8 cellular contexts compared by ENCODE assay signal in genomic region chrX:154712781-154713391, GRCh38. TPM values are rescaled to one million over a fixed set of nuclear protein-coding genes. Genes with fewer than 3 reads are reported as not detected.
A peak's percentile ranks its signal among the peaks of the same experiment; 100 is the strongest.
DNase-seq lines count a peak whose midpoint lies in the region; ATAC-seq and TF ChIP-seq lines count a peak whose summit lies in the region.

No MANE protein-coding gene starts in this region.

- CTCF ChIA-PET in CD8-positive, alpha-beta memory T cell (lab: Charles Lee) = interaction anchor here (0.6 to 1.5 kb wide), 4 partner anchors 16 to 38 kb away, joined by 3 to 8 read pairs (median 4); partner anchors contain the start of gene GAB3

- peak; percentile 91 for ATAC-seq in GM19351 (IDR thresholded peaks at IDR 0.05; ENCODE audit: unreplicated experiment)
- ATAC-seq in HG03175 (IDR thresholded peaks at IDR 0.05; ENCODE audit: unreplicated experiment) = peak; percentile 92
- ATAC-seq in body of pancreas = no peak

- POLR2A ChIA-PET in CD8-positive, alpha-beta memory T cell (lab: Charles Lee) = interaction anchor here (1.0 to 1.1 kb wide), 2 partner anchors 35 to 50 kb away, joined by 3 to 5 read pairs; partner anchors contain the start of gene DKC1

- no peak overlapping the region for H3K9ac ChIP-seq in smooth muscle cell (ENCODE audit: low read depth)

- H3K27ac ChIP-seq in CD8-positive, alpha-beta memory T cell (ENCODE audit: low read depth, low read length) = no peak overlapping the region
- H3K27ac ChIP-seq in smooth muscle cell (ENCODE audit: low read depth) (peak overlapping the region; percentile 7), body of pancreas (no peak overlapping the region)

- H3K9me3 ChIP-seq in CD8-positive, alpha-beta memory T cell (ENCODE audit: low read length) = no peaks in the 10 kb centered on the region
- no peaks in the 10 kb centered on the region for H3K9me3 ChIP-seq in smooth muscle cell (replicated peaks; ENCODE audit: low read depth)
- no peaks in the 10 kb centered on the region for H3K9me3 ChIP-seq in body of pancreas

- peak overlapping the region; percentile 11 to 78 (median 63) for H3K4me3 Mint-ChIP-seq in CD8-positive, alpha-beta memory T cell

- no peaks in the 10 kb centered on the region for H3K9me3 Mint-ChIP-seq in CD8-positive, alpha-beta memory T cell

- H3K36me3 Mint-ChIP-seq in CD8-positive, alpha-beta memory T cell = peaks cover 0 to 49% (median 9%) of the 10 kb centered on the region in 3 donors

- no peak overlapping the region for H3K4me3 ChIP-seq in CD8-positive, alpha-beta memory T cell (ENCODE audit: low read length)
- no peak overlapping the region for H3K4me3 ChIP-seq in smooth muscle cell
- H3K4me3 ChIP-seq in body of pancreas = no peak overlapping the region

- 70% methylated on average over 4 of the region's 4 CpGs for WGBS in smooth muscle cell (ENCODE audit: low lambda C conversion rate)
- 62 to 83% methylated on average over 2 to 3 of the region's 4 CpGs for WGBS in body of pancreas, 2 donors

- peak overlapping the region; percentile 59 to 95 (median 92) for H3K27ac Mint-ChIP-seq in CD8-positive, alpha-beta memory T cell

- TF ChIP-seq CTCF in smooth muscle cell (IDR thresholded peaks at IDR 0.05; ENCODE audit: borderline replicate concordance, insufficient read depth, poor library complexity, severe bottlenecking) (no peak), body of pancreas (IDR thresholded peaks at IDR 0.05) (no peak)

- no peaks in the 10 kb centered on the region for H4K20me1 ChIP-seq in smooth muscle cell (ENCODE audit: low read depth)

- H3K27me3 ChIP-seq in CD8-positive, alpha-beta memory T cell (ENCODE audit: insufficient read depth, low read length, poor library complexity, severe bottlenecking) = no peaks in the 10 kb centered on the region
- H3K27me3 ChIP-seq in smooth muscle cell (ENCODE audit: low read depth) = no peaks in the 10 kb centered on the region
- no peaks in the 10 kb centered on the region for H3K27me3 ChIP-seq in body of pancreas

- peaks cover 50 to 66% (median 53%) of the 10 kb centered on the region in 3 donors for H3K4me1 Mint-ChIP-seq in CD8-positive, alpha-beta memory T cell

- H3F3A ChIP-seq in smooth muscle cell (ENCODE audit: low read depth) = no peaks in the 10 kb centered on the region

- no peak overlapping the region for H3K4me2 ChIP-seq in smooth muscle cell

- no peaks in the 10 kb centered on the region for H3K27me3 Mint-ChIP-seq in CD8-positive, alpha-beta memory T cell

- H3K36me3 ChIP-seq in CD8-positive, alpha-beta memory T cell (ENCODE audit: insufficient read depth, low read length) = peaks cover 11% of the 10 kb centered on the region
- H3K36me3 ChIP-seq in smooth muscle cell (ENCODE audit: low read depth) (no peaks in the 10 kb centered on the region), body of pancreas (replicated peaks in 1 of 2; ENCODE audit: insufficient read depth in 1 of 2, low read depth in 2 of 2) (no peaks in the 10 kb centered on the region)

- H2AFZ ChIP-seq in smooth muscle cell (ENCODE audit: low read depth) = no peak overlapping the region

- DNase-seq in CD8-positive, alpha-beta memory T cell = peak in 4 of 5 donors; percentile 5 to 63 (median 34)
- DNase-seq in activated effector memory CD4-positive, alpha-beta T cell treated with anti-CD3 and anti-CD28 coated beads, Interleukin-2, amount 50 U/mL, for 16 hours = peak; percentile 64
- no peak for DNase-seq in smooth muscle cell (lab: John Stamatoyannopoulos, UW; ENCODE audit: unreplicated experiment)
- no peak for DNase-seq in foreskin melanocyte
- no peak for DNase-seq in DMS53 (lab: John Stamatoyannopoulos, UW)
- DNase-seq in body of pancreas = no peak

- no peak for TF ChIP-seq POLR2A in body of pancreas (IDR thresholded peaks at IDR 0.05)

- H3K79me2 ChIP-seq in smooth muscle cell (ENCODE audit: low read depth) = no peaks in the 10 kb centered on the region

- peaks cover 40% of the 10 kb centered on the region for H3K4me1 ChIP-seq in CD8-positive, alpha-beta memory T cell (ENCODE audit: insufficient read depth, low read length)
- no peaks in the 10 kb centered on the region for H3K4me1 ChIP-seq in smooth muscle cell (ENCODE audit: low read depth)
- no peaks in the 10 kb centered on the region for H3K4me1 ChIP-seq in body of pancreas

- intact Hi-C loops in body of pancreas (cut with DNase I) = no loop called here

RNA-seq across cellular contexts. Expression of gene GAB3, which starts 38.0 kb away (rescaled TPM):
- total RNA-seq in CD8-positive, alpha-beta memory T cell = 1 to 10 TPM; 6.2 to 6.7 TPM
- polyA plus RNA-seq in CD8-positive, alpha-beta memory T cell = 11.9 TPM
- total RNA-seq in smooth muscle cell (0.63 and 0.72 TPM in 2 replicates), body of pancreas (1 to 10 TPM in 1 of 2 donors, under 1 TPM in 1; 0.66 to 3.4 TPM)
- 0.39 and 0.80 TPM in 2 replicates for polyA plus RNA-seq in smooth muscle cell

RNA-seq across cellular contexts. Expression of gene DKC1, which starts 49.8 kb away (rescaled TPM):
- 100 to 1,000 TPM; 214 to 219 TPM for total RNA-seq in CD8-positive, alpha-beta memory T cell
- 43.6 TPM for polyA plus RNA-seq in CD8-positive, alpha-beta memory T cell
- total RNA-seq in smooth muscle cell = 18.7 and 23.4 TPM in 2 replicates
- polyA plus RNA-seq in smooth muscle cell = 31.2 and 35.1 TPM in 2 replicates
- total RNA-seq in body of pancreas = 10 to 100 TPM; 17.9 to 26.0 TPM

RNA-seq across cellular contexts. Expression of gene CTAG2, which starts 59.5 kb away (rescaled TPM):
- 10 to 100 TPM; 44.1 to 47.3 TPM for total RNA-seq in CD8-positive, alpha-beta memory T cell
- not detected for polyA plus RNA-seq in CD8-positive, alpha-beta memory T cell
- total RNA-seq in smooth muscle cell = not detected in 2 replicates
- not detected in 2 replicates for polyA plus RNA-seq in smooth muscle cell
- not detected for total RNA-seq in body of pancreas

Comparison
In these comparisons a context has a peak if more than half of its experiments do, and no peak if none do; other contexts are left out.
1. DNase-seq: peak in CD8-positive, alpha-beta memory T cell (4 of 5) and activated effector memory CD4-positive, alpha-beta T cell treated with anti-CD3 and anti-CD28 coated beads, Interleukin-2, amount 50 U/mL, for 16 hours (single experiment); none in smooth muscle cell (single experiment), foreskin melanocyte (single experiment), DMS53 (single experiment) and body of pancreas (0 of 4).
2. RNA of gene CTAG2, which starts 59.5 kb away (total RNA-seq): 44.1 to 47.3 TPM in CD8-positive, alpha-beta memory T cell; not detected in smooth muscle cell and not detected in body of pancreas; every median in the first group is over 10 times any median in the second.